In the genomic region with DNA sequence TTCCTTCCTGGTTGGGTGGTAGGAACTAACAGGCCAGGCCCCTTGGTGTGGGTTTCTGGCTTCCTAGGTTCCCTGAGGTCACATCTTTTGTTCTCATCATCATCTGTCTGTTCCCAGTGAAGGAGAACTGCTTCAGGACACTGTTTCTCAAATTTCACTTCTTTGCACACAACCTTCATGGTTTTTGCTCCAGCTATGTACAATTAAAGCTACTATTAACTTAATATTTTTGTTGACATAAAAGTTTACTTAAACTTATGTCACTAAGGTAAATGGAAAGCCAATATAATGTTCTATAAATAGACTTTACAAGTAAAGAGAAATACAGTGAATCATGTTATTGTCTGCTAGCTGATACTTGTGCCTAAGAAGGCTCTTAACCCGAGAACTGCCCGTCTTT, we compare ENCODE assay signal across 18 cellular contexts.
DNase-seq lines count a peak whose midpoint lies in the region; TF ChIP-seq lines count a peak whose summit lies in the region.
"Had no signal": no experiment of that assay in that cellular context is flagged by ENCODE, and none has a peak within 500 bp of the region (broad histone marks: within the 10 kb centered on the region; RNA-seq: fewer than 3 reads in every experiment).

No MANE protein-coding gene starts in this region.

- no CpG with 5 or more reads among the region's 2 CpGs for WGBS in mesendoderm (ENCODE audit: extremely low coverage, insufficient coverage, low lambda C conversion rate)
- WGBS in stomach, 5 donors: 79 to 88% (median 85%) methylated on average over 2 of the region's 2 CpGs

- TF ChIP-seq CTCF in LNCaP clone FGC (IDR thresholded peaks at IDR 0.05; ENCODE audit: control insufficient read depth, extremely low read depth, insufficient read depth) (no peak), VCaP (conservative IDR thresholded peaks at IDR 0.05) (no peak), vagina (IDR thresholded peaks at IDR 0.05) (no peak), right atrium auricular region (IDR thresholded peaks at IDR 0.05) (no peak), stomach (IDR thresholded peaks at IDR 0.05) (no peak)

- H2AK5ac ChIP-seq in mesendoderm (ENCODE audit: low read length): no peak overlapping the region

- no peak overlapping the region for H3K56ac ChIP-seq in mesendoderm (ENCODE audit: low read length)

- no peak overlapping the region for H3K4ac ChIP-seq in mesendoderm (ENCODE audit: low read depth, low read length)

- H4K5ac ChIP-seq in mesendoderm (ENCODE audit: low read length): no peak overlapping the region

- H3K4me1 ChIP-seq in mesendoderm (ENCODE audit: control insufficient read depth, low read depth, low read length) (peaks cover 8% of the 10 kb centered on the region), vagina (no peaks in the 10 kb centered on the region), right atrium auricular region (no peaks in the 10 kb centered on the region), stomach (no peaks in the 10 kb centered on the region)
- H3K4me1 ChIP-seq: BE2C, Caco-2 had no signal

- TF ChIP-seq POLR2A in vagina (IDR thresholded peaks at IDR 0.05) (no peak), stomach (IDR thresholded peaks at IDR 0.05) (no peak)

- H3K79me2 ChIP-seq in mesendoderm (ENCODE audit: control insufficient read depth, insufficient read depth, low read length): no peaks in the 10 kb centered on the region

- H2BK15ac ChIP-seq in mesendoderm (replicated peaks; ENCODE audit: low read depth): no peak overlapping the region

- no peak overlapping the region for H3K9ac ChIP-seq in mesendoderm (ENCODE audit: low read length)

- no peaks in the 10 kb centered on the region for H3K9me3 ChIP-seq in vagina
- H3K9me3 ChIP-seq in right atrium auricular region: peaks cover 0 to 19% of the 10 kb centered on the region in 2 donors
- H3K9me3 ChIP-seq in stomach: peaks cover 0 to 9% (median 4%) of the 10 kb centered on the region in 4 donors
- H3K9me3 ChIP-seq: BE2C had no signal

- H3K4me2 ChIP-seq in mesendoderm (ENCODE audit: low read length): no peak overlapping the region
- H3K4me2 ChIP-seq: GM23338 had no signal

- TF ChIP-seq EP300 in stomach (IDR thresholded peaks at IDR 0.05): no peak

- peak overlapping the region; percentile 40 for H3K18ac ChIP-seq in mesendoderm (ENCODE audit: low read length)

- no peak overlapping the region for H3K23ac ChIP-seq in mesendoderm (ENCODE audit: low read length)

- H2BK5ac ChIP-seq in mesendoderm (ENCODE audit: low read length): peak overlapping the region; percentile 43

- H4K8ac ChIP-seq in mesendoderm (ENCODE audit: low read depth, low read length): no peak overlapping the region

- no peak overlapping the region for H2BK120ac ChIP-seq in mesendoderm (ENCODE audit: low read depth, low read length)

- H3K27me3 ChIP-seq in mesendoderm (ENCODE audit: insufficient read depth, low read length, poor library complexity) (no peaks in the 10 kb centered on the region), vagina (no peaks in the 10 kb centered on the region), right atrium auricular region (no peaks in the 10 kb centered on the region), stomach (peaks cover 0 to 31% (median 0%) of the 10 kb centered on the region in 3 donors)
- H3K27me3 ChIP-seq: BE2C had no signal

- H3K27ac ChIP-seq in VCaP: peak overlapping the region; percentile 97
- peak overlapping the region; percentile 52 for H3K27ac ChIP-seq in mesendoderm (ENCODE audit: low read depth, low read length)
- H3K27ac ChIP-seq in vagina: no peak overlapping the region
- no peak overlapping the region for H3K27ac ChIP-seq in right atrium auricular region
- H3K27ac ChIP-seq in stomach: no peak overlapping the region

- no peaks in the 10 kb centered on the region for H3K36me3 ChIP-seq in mesendoderm (ENCODE audit: control insufficient read depth, insufficient read depth, low read length)
- no peaks in the 10 kb centered on the region for H3K36me3 ChIP-seq in vagina
- no peaks in the 10 kb centered on the region for H3K36me3 ChIP-seq in right atrium auricular region
- H3K36me3 ChIP-seq in stomach: no peaks in the 10 kb centered on the region
- H3K36me3 ChIP-seq: BE2C had no signal

- DNase-seq in LNCaP clone FGC (ENCODE audit: low read depth): peak; percentile 75
- no peak for DNase-seq in mesendoderm
- DNase-seq in vagina (ENCODE audit: extremely low spot score in 2 of 2): peak; percentile 32 to 40
- DNase-seq in right atrium auricular region (ENCODE audit: low spot score): no peak
- no peak for DNase-seq in T-helper 9 cell
- DNase-seq in stomach: no peak
- DNase-seq: ACHN; BE2C; C1 segment of cervical spinal cord; Caco-2; CD4-positive, alpha-beta T cell; DMS153; DMS79; GDM1; HCEC 1CT; IMR-90 had no signal

- no peaks in the 10 kb centered on the region for H3K79me1 ChIP-seq in mesendoderm (ENCODE audit: low read length)

- peak overlapping the region; percentile 21 for H3K4me3 ChIP-seq in LNCaP clone FGC (ENCODE audit: low read depth, low read length)
- no peak overlapping the region for H3K4me3 ChIP-seq in mesendoderm (ENCODE audit: low read length)
- H3K4me3 ChIP-seq in vagina: no peak overlapping the region
- H3K4me3 ChIP-seq in right atrium auricular region: no peak overlapping the region
- no peak overlapping the region for H3K4me3 ChIP-seq in stomach
- H3K4me3 ChIP-seq: GM23338 had no signal

- intact Hi-C loops in vagina (cut with DNase I) (loop anchor here (5.0 kb wide), 1 partner anchor 1764 kb away; no protein-coding TSS in a partner anchor), stomach (cut with DNase I; ENCODE audit: low total_unique reads) (no loop called here)

Comparison
In these comparisons a context has a peak if more than half of its experiments do, and no peak if none do; other contexts are left out.
1. DNase-seq: peak in LNCaP clone FGC (single experiment) and vagina (2 of 2); none in mesendoderm (single experiment), right atrium auricular region (single experiment), T-helper 9 cell (single experiment) and stomach (single experiment).
2. H3K27ac ChIP-seq: peak in VCaP (single experiment) and mesendoderm (single experiment); none in vagina (single experiment), right atrium auricular region (0 of 2) and stomach (0 of 5).